Comparison of ENCODE assay signal across 28 cellular contexts in genomic region chr10:767794-768193, GRCh38.
"Had no signal": no experiment of that assay in that cellular context is flagged by ENCODE, and none has a peak within 500 bp of the region (broad histone marks: within the 10 kb centered on the region; RNA-seq: fewer than 3 reads in every experiment).

No MANE protein-coding gene starts in this region.

- H3K27ac Mint-ChIP-seq: stimulated activated effector memory CD8-positive, alpha-beta T cell treated with anti-CD3 and anti-CD28 coated beads, Interleukin-12 subunit alpha, Interleukin-12 subunit beta, amount 100 ng/mL, for 72 hours; stimulated activated memory B cell treated with anti-CD40 and anti-IgM and Interleukin-4, amounts not matched to agents 10 μg/mL and 1 μg/mL and 100 μg/mL, for 72 hours; stimulated activated naive B cell treated with anti-CD40 and anti-IgM and Interleukin-4, amounts not matched to agents 10 μg/mL and 1 μg/mL and 100 μg/mL, for 72 hours; stimulated activated naive CD8-positive, alpha-beta T cell treated with anti-CD3 and anti-CD28 coated beads, Interleukin-15, amount 100 ng/mL, for 72 hours; stimulated activated naive CD8-positive, alpha-beta T cell treated with anti-CD3 and anti-CD28 coated beads, Interleukin-15, Interleukin-2, amounts not matched to agents 100 ng/mL and 50 ng/mL, for 24 hours; type B pancreatic cell had no signal

- H3K36me3 ChIP-seq: stomach, suprapubic skin, thoracic aorta, thyroid gland, tibial artery, tibial nerve, transverse colon, upper lobe of left lung, upper lobe of right lung, uterus, vagina had no signal

- H3K4me1 Mint-ChIP-seq: stimulated activated effector memory CD8-positive, alpha-beta T cell treated with anti-CD3 and anti-CD28 coated beads, Interleukin-12 subunit alpha, Interleukin-12 subunit beta, amount 100 ng/mL, for 72 hours; stimulated activated memory B cell treated with anti-CD40 and anti-IgM and Interleukin-4, amounts not matched to agents 10 μg/mL and 1 μg/mL and 100 μg/mL, for 72 hours; stimulated activated naive B cell treated with anti-CD40 and anti-IgM and Interleukin-4, amounts not matched to agents 10 μg/mL and 1 μg/mL and 100 μg/mL, for 72 hours; stimulated activated naive CD8-positive, alpha-beta T cell treated with anti-CD3 and anti-CD28 coated beads, Interleukin-15, amount 100 ng/mL, for 72 hours had no signal

- H3K4me1 ChIP-seq: stomach, suprapubic skin, testis, thyroid gland, tibial artery, tibial nerve, transverse colon, upper lobe of left lung, upper lobe of right lung, uterus, vagina had no signal

- H3K27me3 ChIP-seq: stomach, suprapubic skin, testis, thyroid gland, tibial artery, tibial nerve, transverse colon, upper lobe of left lung, upper lobe of right lung, uterus, vagina had no signal

- H3K9me3 ChIP-seq: testis, thoracic aorta, thyroid gland, upper lobe of right lung, uterus, vagina had no signal

- H3K36me3 Mint-ChIP-seq: stimulated activated effector memory CD8-positive, alpha-beta T cell treated with anti-CD3 and anti-CD28 coated beads, Interleukin-12 subunit alpha, Interleukin-12 subunit beta, amount 100 ng/mL, for 72 hours; type B pancreatic cell had no signal

- H3K4me3 Mint-ChIP-seq: stimulated activated effector memory CD8-positive, alpha-beta T cell treated with anti-CD3 and anti-CD28 coated beads, Interleukin-12 subunit alpha, Interleukin-12 subunit beta, amount 100 ng/mL, for 72 hours; stimulated activated memory B cell treated with anti-CD40 and anti-IgM and Interleukin-4, amounts not matched to agents 10 μg/mL and 1 μg/mL and 100 μg/mL, for 72 hours; stimulated activated naive B cell treated with anti-CD40 and anti-IgM and Interleukin-4, amounts not matched to agents 10 μg/mL and 1 μg/mL and 100 μg/mL, for 72 hours; stimulated activated naive CD8-positive, alpha-beta T cell treated with anti-CD3 and anti-CD28 coated beads, Interleukin-15, amount 100 ng/mL, for 72 hours; stimulated activated naive CD8-positive, alpha-beta T cell treated with anti-CD3 and anti-CD28 coated beads, Interleukin-15, Interleukin-2, amounts not matched to agents 100 ng/mL and 50 ng/mL, for 24 hours; type B pancreatic cell had no signal

- H3K4me3 ChIP-seq: stomach, suprapubic skin, testis, thoracic aorta, thyroid gland, tibial artery, tibial nerve, transverse colon, upper lobe of left lung, upper lobe of right lung, uterus, vagina had no signal

- H3K27ac ChIP-seq: stomach, suprapubic skin, testis, thoracic aorta, thyroid gland, tibial artery, tibial nerve, transverse colon, upper lobe of left lung, upper lobe of right lung, uterus, vagina had no signal

- DNase-seq: stimulated activated CD4-positive, alpha-beta T cell treated with anti-CD3 and anti-CD28 coated beads, Interleukin-2, amount 100 ng/mL, for 48 hours; stimulated activated CD4-positive, alpha-beta T cell treated with anti-CD3 and anti-CD28 coated beads, Interleukin-4, amount 100 ng/mL, for 1 hour; stimulated activated CD4-positive, alpha-beta T cell treated with anti-CD3 and anti-CD28 coated beads, Interleukin-4, amount 100 ng/mL, for 24 hours; stimulated activated CD4-positive, alpha-beta T cell treated with anti-CD3 and anti-CD28 coated beads, Interleukin-4, amount 100 ng/mL, for 4 hours; stimulated activated CD8-positive, alpha-beta memory T cell treated with anti-CD3 and anti-CD28 coated beads, Interleukin-4, amount 100 ng/mL, for 48 hours; stimulated activated naive B cell treated with anti-CD40 and anti-IgM and Interleukin-4, amounts not matched to agents 10 μg/mL and 1 μg/mL and 100 μg/mL, for 72 hours; stimulated activated naive CD4-positive, alpha-beta T cell; stimulated activated naive CD4-positive, alpha-beta T cell treated with Interleukin-2 at 50 U/mL for 16 hours; stimulated activated naive CD8-positive, alpha-beta T cell treated with anti-CD3 and anti-CD28 coated beads, Interleukin-15, amount 100 ng/mL, for 72 hours; stimulated activated naive CD8-positive, alpha-beta T cell treated with anti-CD3 and anti-CD28 coated beads, Interleukin-15, Interleukin-2, amounts not matched to agents 100 U/mL and 50 U/mL, for 24 hours; stomach; substantia nigra; testis; thyroid gland; tibial artery; transverse colon; trophoblast cell; upper lobe of left lung; upper lobe of right lung; uterus had no signal
